Comparison of ENCODE assay signal across 8 cellular contexts in genomic region chr1:17438977-17439249, GRCh38. TPM values are rescaled to one million over a fixed set of nuclear protein-coding genes. Genes with fewer than 3 reads are reported as not detected.
A peak's percentile ranks its signal among the peaks of the same experiment; 100 is the strongest.
DNase-seq lines count a peak whose midpoint lies in the region; ATAC-seq and TF ChIP-seq lines count a peak whose summit lies in the region.

No MANE protein-coding gene starts in this region.

- H3K4me3 ChIP-seq in H7 (ENCODE audit: insufficient read depth, low read depth, low read length) = peak overlapping the region; percentile 94
- peak overlapping the region; percentile 73 for H3K4me3 ChIP-seq in left ventricle myocardium inferior
- peak overlapping the region; percentile 69 to 94 (median 77) for H3K4me3 ChIP-seq in skin epidermis

- DNase-seq in H7 (no peak), left ventricle myocardium inferior (no peak), SHP77 treated with DMSO at 0.1 percent for 48 hours (lab: John Stamatoyannopoulos, UW) (no peak), LoVo (ENCODE audit: low spot score) (no peak)
- peak; percentile 22 for DNase-seq in activated CD8-positive, alpha-beta memory T cell treated with anti-CD3 and anti-CD28 coated beads, Interleukin-2, amount 50 U/mL, for 4 hours

- no peak for TF ChIP-seq CTCF in left ventricle myocardium inferior (IDR thresholded peaks at IDR 0.05; ENCODE audit: borderline replicate concordance)

- peaks cover 16% of the 10 kb centered on the region for H3K36me3 ChIP-seq in H7 (replicated peaks; ENCODE audit: control insufficient read depth, insufficient read depth, low read length)
- peaks cover 7% of the 10 kb centered on the region for H3K36me3 ChIP-seq in left ventricle myocardium inferior

- ATAC-seq in GM21526 (IDR thresholded peaks at IDR 0.05; ENCODE audit: low FRiP score, unreplicated experiment) = no peak
- ATAC-seq in HG02763 (IDR thresholded peaks at IDR 0.05; ENCODE audit: unreplicated experiment) = no peak

- H3K27ac ChIP-seq in left ventricle myocardium inferior (replicated peaks) (peak overlapping the region; percentile 90), skin epidermis (peak overlapping the region; percentile 84 to 98 (median 91))

- intact Hi-C loops in left ventricle myocardium inferior (cut with micrococcal nuclease) = no loop called here

- no peaks in the 10 kb centered on the region for H3K9me3 ChIP-seq in left ventricle myocardium inferior (replicated peaks)

- H3K27me3 ChIP-seq in H7 (ENCODE audit: control insufficient read depth, insufficient read depth, low read length) = no peaks in the 10 kb centered on the region; the same call in 1 of the 2 replicates
- H3K27me3 ChIP-seq in left ventricle myocardium inferior (ENCODE audit: low read depth) = no peaks in the 10 kb centered on the region

- H3K4me1 ChIP-seq in left ventricle myocardium inferior = peaks cover 39% of the 10 kb centered on the region

RNA-seq across cellular contexts. Expression of gene RCC2, which starts 0.6 kb away (rescaled TPM):
- total RNA-seq in H7 (2014; rRNA removed; shearing (Covaris generic)) = 363 and 366 TPM in 2 replicates
- total RNA-seq in left ventricle myocardium inferior = 10.9 TPM

Comparison
In these comparisons a context has a peak if more than half of its experiments do, and no peak if none do; other contexts are left out.
1. RNA of gene RCC2, which starts 0.6 kb away (total RNA-seq): 363 to 366 TPM in H7; 10.9 TPM in left ventricle myocardium inferior (single experiment); every median in the first group is over 10 times any median in the second.
2. Peak in every context shown above with its lines, with median percentiles within 50 percentile points of each other: H3K4me3 ChIP-seq.